In the genomic region with DNA sequence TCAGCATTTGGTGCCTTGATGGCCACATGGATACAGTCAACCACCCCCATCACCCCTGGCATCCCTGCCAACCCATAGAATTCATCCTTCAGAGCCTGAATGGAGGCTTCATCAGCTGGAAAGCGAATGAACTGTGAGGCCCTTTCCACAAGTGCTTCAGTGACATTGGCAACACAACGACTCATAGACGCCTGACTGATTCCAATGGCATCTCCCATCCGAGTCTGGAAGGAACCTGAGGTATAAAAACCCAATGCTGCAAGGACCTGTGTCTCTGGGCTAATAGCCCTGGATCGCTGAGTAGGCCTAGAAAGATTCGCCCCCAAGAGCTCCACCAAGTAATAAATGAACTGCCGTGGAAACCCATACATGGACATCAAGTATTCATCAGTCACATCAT, we compare ENCODE assay signal across 9 cellular contexts. TPM values are rescaled to one million over a fixed set of nuclear protein-coding genes. Genes with fewer than 3 reads are reported as not detected.
DNase-seq lines count a peak whose midpoint lies in the region; ATAC-seq and TF ChIP-seq lines count a peak whose summit lies in the region.
"Had no signal": no experiment of that assay in that cellular context is flagged by ENCODE, and none has a peak within 500 bp of the region (broad histone marks: within the 10 kb centered on the region; RNA-seq: fewer than 3 reads in every experiment).

No MANE protein-coding gene starts in this region.

- H3K27me3 Mint-ChIP-seq in stimulated activated naive CD8-positive, alpha-beta T cell treated with anti-CD3 and anti-CD28 coated beads, Interleukin-15, Interleukin-2, amounts not matched to agents 100 ng/mL and 50 ng/mL, for 24 hours, result no peaks in the 10 kb centered on the region
- no peaks in the 10 kb centered on the region for H3K27me3 Mint-ChIP-seq in type B pancreatic cell

- H3K9me2 ChIP-seq in SU-DHL-6 (replicated peaks; ENCODE audit: insufficient read depth, low read length), result no peaks in the 10 kb centered on the region

- no peaks in the 10 kb centered on the region for H3K9me3 Mint-ChIP-seq in stimulated activated naive CD8-positive, alpha-beta T cell treated with anti-CD3 and anti-CD28 coated beads, Interleukin-15, Interleukin-2, amounts not matched to agents 100 ng/mL and 50 ng/mL, for 24 hours
- no peaks in the 10 kb centered on the region for H3K9me3 Mint-ChIP-seq in type B pancreatic cell

- peaks cover 34% of the 10 kb centered on the region for H3K79me2 ChIP-seq in SU-DHL-6 (ENCODE audit: insufficient read depth, low read length)
- peaks cover 13% of the 10 kb centered on the region for H3K79me2 ChIP-seq in fibroblast of lung (ENCODE audit: control insufficient read depth, insufficient read depth, low read length)

- DNase-seq in stimulated activated naive CD8-positive, alpha-beta T cell treated with anti-CD3 and anti-CD28 coated beads, Interleukin-15, Interleukin-2, amounts not matched to agents 100 U/mL and 50 U/mL, for 24 hours, result no peak
- DNase-seq in fibroblast of lung (ENCODE audit: low read depth in 2 of 2) (no peak), type B pancreatic cell (ENCODE audit: extremely low spot score, unreplicated experiment) (no peak), Ammon's horn (ENCODE audit: low spot score) (no peak), putamen (ENCODE audit: low spot score) (no peak), uterus (no peak)
- DNase-seq: SHP77 treated with DMSO at 0.1 percent for 48 hours had no signal

- H3K4me3 ChIP-seq in SU-DHL-6 (ENCODE audit: insufficient read depth, low read length, poor library complexity, severe bottlenecking), result no peak overlapping the region
- no peak overlapping the region for H3K4me3 ChIP-seq in fibroblast of lung (replicated peaks in 1 of 4; ENCODE audit: control extremely low read depth in 1 of 4, insufficient read depth in 1 of 4, low read depth in 3 of 4, low read length in 4 of 4)
- no peak overlapping the region for H3K4me3 ChIP-seq in uterus

- peak overlapping the region; percentile 96 for H3K4me3 Mint-ChIP-seq in stimulated activated naive CD8-positive, alpha-beta T cell treated with anti-CD3 and anti-CD28 coated beads, Interleukin-15, Interleukin-2, amounts not matched to agents 100 ng/mL and 50 ng/mL, for 24 hours
- peak overlapping the region; percentile 96 for H3K4me3 Mint-ChIP-seq in type B pancreatic cell

- no peak for ATAC-seq in stimulated activated naive CD8-positive, alpha-beta T cell treated with anti-CD3 and anti-CD28 coated beads, Interleukin-15, Interleukin-2, amounts not matched to agents 100 U/mL and 50 U/mL, for 24 hours

- peaks cover 32% of the 10 kb centered on the region for H3K4me1 Mint-ChIP-seq in stimulated activated naive CD8-positive, alpha-beta T cell treated with anti-CD3 and anti-CD28 coated beads, Interleukin-15, Interleukin-2, amounts not matched to agents 100 ng/mL and 50 ng/mL, for 24 hours (ENCODE audit: low read depth)
- H3K4me1 Mint-ChIP-seq in type B pancreatic cell (ENCODE audit: unreplicated experiment), result peaks cover 27% of the 10 kb centered on the region

- intact Hi-C loops in uterus (cut with DNase I; ENCODE audit: low total_unique reads), result no loop called here

- TF ChIP-seq CTCF in SU-DHL-6 (IDR thresholded peaks at IDR 0.05; ENCODE audit: insufficient read depth, low read length, poor library complexity, severe bottlenecking) (no peak), fibroblast of lung (conservative IDR thresholded peaks at IDR 0.05 in 1 of 2, IDR thresholded peaks at IDR 0.05 in 1 of 2; ENCODE audit: low read depth in 1 of 2, low read length in 2 of 2) (no peak), type B pancreatic cell (conservative IDR thresholded peaks at IDR 0.05) (no peak), uterus (IDR thresholded peaks at IDR 0.05) (no peak)

- peak overlapping the region; percentile 91 for H3K4me2 ChIP-seq in SU-DHL-6 (ENCODE audit: low read depth, low read length, poor library complexity, severe bottlenecking)
- peak overlapping the region; percentile 13 for H3K4me2 ChIP-seq in fibroblast of lung (ENCODE audit: extremely low read depth, insufficient read depth, low read length)

- no peak for TF ChIP-seq POLR2A in uterus (IDR thresholded peaks at IDR 0.05)

- H3K27me3 ChIP-seq in SU-DHL-6 (ENCODE audit: low read length), result no peaks in the 10 kb centered on the region
- no peaks in the 10 kb centered on the region for H3K27me3 ChIP-seq in fibroblast of lung (ENCODE audit: control insufficient read depth, insufficient read depth, low read length)
- no peaks in the 10 kb centered on the region for H3K27me3 ChIP-seq in uterus

- no peaks in the 10 kb centered on the region for H4K20me1 ChIP-seq in SU-DHL-6 (ENCODE audit: low read depth, low read length)
- no peaks in the 10 kb centered on the region for H4K20me1 ChIP-seq in fibroblast of lung (ENCODE audit: control insufficient read depth, extremely low read depth, insufficient read depth, low read length)

- 0 out of 2 replicates have a peak overlapping the region, but pooled peaks have one; percentile 86 for H3K9ac ChIP-seq in SU-DHL-6 (ENCODE audit: low read length)
- no peak overlapping the region for H3K9ac ChIP-seq in fibroblast of lung (ENCODE audit: insufficient read depth, low read length)

- no peaks in the 10 kb centered on the region for H3K36me3 ChIP-seq in SU-DHL-6 (ENCODE audit: low read length)
- H3K36me3 ChIP-seq in fibroblast of lung (ENCODE audit: control insufficient read depth, insufficient read depth, low read length), result peaks cover 1% of the 10 kb centered on the region
- no peaks in the 10 kb centered on the region for H3K36me3 ChIP-seq in uterus

- H3K4me1 ChIP-seq in fibroblast of lung (ENCODE audit: control insufficient read depth, extremely low read depth, insufficient read depth, low read length) (peaks cover 2% of the 10 kb centered on the region), uterus (no peaks in the 10 kb centered on the region)

- no peak overlapping the region for H2AFZ ChIP-seq in SU-DHL-6 (ENCODE audit: low read depth, low read length, severe bottlenecking)
- no peak overlapping the region for H2AFZ ChIP-seq in fibroblast of lung (ENCODE audit: low read length)

- no peaks in the 10 kb centered on the region for H3K9me3 ChIP-seq in SU-DHL-6 (ENCODE audit: insufficient read depth, low read length)
- H3K9me3 ChIP-seq in fibroblast of lung (ENCODE audit: control insufficient read depth, insufficient read depth, low read depth, low read length), result no peaks in the 10 kb centered on the region
- no peaks in the 10 kb centered on the region for H3K9me3 ChIP-seq in uterus

- H3K36me3 Mint-ChIP-seq in stimulated activated naive CD8-positive, alpha-beta T cell treated with anti-CD3 and anti-CD28 coated beads, Interleukin-15, Interleukin-2, amounts not matched to agents 100 ng/mL and 50 ng/mL, for 24 hours (ENCODE audit: low read depth), result peaks cover 8% of the 10 kb centered on the region
- H3K36me3 Mint-ChIP-seq in type B pancreatic cell, result peaks cover 3% of the 10 kb centered on the region

- H3K27ac ChIP-seq in SU-DHL-6 (ENCODE audit: low read depth, low read length) (no peak overlapping the region), fibroblast of lung (ENCODE audit: insufficient read depth, low read length) (no peak overlapping the region), uterus (no peak overlapping the region)

- no peak overlapping the region for H3K27ac Mint-ChIP-seq in stimulated activated naive CD8-positive, alpha-beta T cell treated with anti-CD3 and anti-CD28 coated beads, Interleukin-15, Interleukin-2, amounts not matched to agents 100 ng/mL and 50 ng/mL, for 24 hours
- H3K27ac Mint-ChIP-seq in type B pancreatic cell, result peak overlapping the region; percentile 99

- H3F3A ChIP-seq in SU-DHL-6 (ENCODE audit: insufficient read depth), result no peaks in the 10 kb centered on the region; the same call in 1 of the 2 replicates

RNA-seq across cellular contexts. Expression of a gene that starts 1.3 kb away (rescaled TPM):
- total RNA-seq in fibroblast of lung (6.4 and 7.6 TPM in 2 replicates), type B pancreatic cell (ENCODE audit: low replicate concordance) (8.5 and 8.7 TPM in 2 replicates), uterus (1 to 10 TPM in 3 of 4 donors, under 1 TPM in 1; 0.77 to 5.0 (median 2.8) TPM)
- 4.9 TPM in 2 replicates for polyA plus RNA-seq in fibroblast of lung
- 3.3 and 4.0 TPM in 2 replicates for polyA plus RNA-seq in fibroblast of lung (2012)
- polyA minus RNA-seq in fibroblast of lung (ENCODE audit: low replicate concordance), result 2.6 and 4.1 TPM in 2 replicates

RNA-seq across cellular contexts. Expression of a gene that starts 1.6 kb away (rescaled TPM):
- 50.3 and 67.4 TPM in 2 replicates for total RNA-seq in fibroblast of lung
- polyA plus RNA-seq in fibroblast of lung, result 42.0 and 44.9 TPM in 2 replicates
- polyA plus RNA-seq in fibroblast of lung (2012), result 41.4 and 43.9 TPM in 2 replicates
- 219 and 268 TPM in 2 replicates for polyA minus RNA-seq in fibroblast of lung (ENCODE audit: low replicate concordance)
- 67.3 and 67.7 TPM in 2 replicates for total RNA-seq in type B pancreatic cell (ENCODE audit: low replicate concordance)
- 100 to 1,000 TPM in 1 of 4 donors, 10 to 100 TPM in 3; 51.8 to 102 (median 68.3) TPM for total RNA-seq in uterus

RNA-seq across cellular contexts. Expression of a gene that starts 21.9 kb away (rescaled TPM):
- total RNA-seq in fibroblast of lung (16.4 and 23.3 TPM in 2 replicates), type B pancreatic cell (ENCODE audit: low replicate concordance) (34.5 and 38.8 TPM in 2 replicates), uterus (10 to 100 TPM; 22.6 to 55.3 (median 41.4) TPM)
- polyA plus RNA-seq in fibroblast of lung, result 8.3 and 13.9 TPM in 2 replicates
- polyA plus RNA-seq in fibroblast of lung (2012), result 10.7 and 13.3 TPM in 2 replicates
- 36.7 and 44.4 TPM in 2 replicates for polyA minus RNA-seq in fibroblast of lung (ENCODE audit: low replicate concordance)
